In the genomic region with DNA sequence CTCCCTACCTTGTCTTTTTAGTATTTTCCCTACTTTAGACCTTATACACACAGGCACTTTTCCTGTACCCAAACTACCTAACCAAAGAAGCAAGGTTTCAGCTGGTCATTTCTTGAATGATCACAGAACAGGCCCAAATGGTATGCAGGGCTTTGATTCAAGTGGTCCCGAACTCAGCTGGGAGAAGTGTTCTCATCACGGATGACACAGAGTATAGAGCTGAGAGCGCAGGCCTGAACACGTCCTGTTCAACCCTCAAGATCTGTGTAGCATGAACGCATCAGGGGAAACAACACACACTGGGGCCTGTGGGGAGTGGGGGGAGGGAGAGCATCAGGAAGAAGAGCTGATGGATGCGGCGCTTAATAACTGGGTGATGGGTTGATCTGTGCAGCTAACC, we compare ENCODE assay signal across 1 cellular context.
TF ChIP-seq lines count a peak whose summit lies in the region.

No MANE protein-coding gene starts in this region.

TF ChIP-seq in GM23338, 12 proteins besides CTCF, POLR2A, EP300 and RAD21 (continued from another document):
- TF ChIP-seq CREB1 (CRISPR knock-in tag; IDR thresholded peaks at IDR 0.05; ENCODE audit: low read depth) (no peak), STAT1 (IDR thresholded peaks at IDR 0.05; ENCODE audit: unreplicated experiment) (no peak)
TF ChIP-seq in GM23338: peak in this region for 0.
